In the genomic region with DNA sequence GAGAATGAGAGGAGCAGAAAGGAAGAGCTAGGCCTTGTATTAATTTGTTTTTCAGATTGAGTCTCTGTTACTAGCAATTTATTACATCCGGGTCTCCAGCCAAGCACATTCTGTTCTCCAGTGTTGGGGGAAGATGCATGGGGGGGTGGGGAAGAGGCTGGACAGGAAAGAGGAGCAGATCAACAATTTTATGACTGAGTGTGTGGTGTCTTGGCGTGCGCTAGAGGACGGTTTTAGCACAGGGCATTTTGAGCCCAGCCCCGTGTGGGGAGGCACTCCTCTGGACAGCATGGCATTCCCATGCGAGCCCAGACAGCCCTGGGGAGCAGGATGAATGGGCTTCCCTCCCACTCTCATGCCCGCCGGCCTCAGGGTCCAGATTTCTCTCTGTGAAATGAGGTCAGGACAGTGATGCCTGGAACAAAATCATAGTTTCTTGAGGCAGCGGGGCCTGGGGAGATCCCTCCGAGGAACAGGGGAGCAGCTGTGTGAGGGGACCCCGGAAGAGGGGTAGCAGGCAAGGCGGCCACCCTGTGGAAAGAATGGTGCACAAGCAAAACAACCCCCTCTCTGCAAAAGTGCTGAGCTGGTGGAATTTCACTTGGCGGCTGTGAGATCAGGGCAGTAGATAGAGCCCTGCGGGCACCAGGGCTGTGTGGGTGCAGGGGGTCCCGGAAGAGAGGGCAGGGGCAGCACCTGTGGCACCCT, we compare ENCODE assay signal across 9 cellular contexts. TPM values are rescaled to one million over a fixed set of nuclear protein-coding genes. Genes with fewer than 3 reads are reported as not detected.
DNase-seq lines count a peak whose midpoint lies in the region; ATAC-seq and TF ChIP-seq lines count a peak whose summit lies in the region.
"Had no signal": no experiment of that assay in that cellular context is flagged by ENCODE, and none has a peak within 500 bp of the region (broad histone marks: within the 10 kb centered on the region; RNA-seq: fewer than 3 reads in every experiment).

No MANE protein-coding gene starts in this region.

- H3K4me3 ChIP-seq in esophagus squamous epithelium (peak overlapping the region in 3 of 4 donors; percentile 3 to 44 (median 18)), mucosa of rectum (ENCODE audit: low read length in 2 of 2) (peak overlapping the region in 1 of 2 donors; percentile 41), thoracic aorta (peak overlapping the region; percentile 7)

- POLR2A ChIA-PET in RWPE1 (lab: Yijun Ruan, JAX; ENCODE audit: low non-redundant PET): interaction anchor here (0.6 kb wide), 1 partner anchor 159 kb away, joined by 3 read pairs; no protein-coding TSS in a partner anchor

- DNase-seq in RWPE1 (ENCODE audit: low spot score): peak; percentile 54
- DNase-seq in esophagus squamous epithelium (lab: John Stamatoyannopoulos, UW): no peak
- DNase-seq in thoracic aorta (ENCODE audit: low spot score): no peak
- DNase-seq in effector CD4-positive, alpha-beta T cell: no peak
- no peak for DNase-seq in NCI-H510A (lab: John Stamatoyannopoulos, UW)
- DNase-seq: activated naive CD4-positive, alpha-beta T cell treated with anti-CD3 and anti-CD28 coated beads, Interleukin-2, amount 50 U/mL, for 16 hours had no signal

- H3K27me3 ChIP-seq in esophagus squamous epithelium: no peaks in the 10 kb centered on the region
- H3K27me3 ChIP-seq in mucosa of rectum (ENCODE audit: control insufficient read depth in 2 of 2, insufficient read depth in 2 of 2, low read length in 2 of 2): no peaks in the 10 kb centered on the region
- H3K27me3 ChIP-seq in thoracic aorta (replicated peaks; ENCODE audit: insufficient read depth): no peaks in the 10 kb centered on the region

- TF ChIP-seq CTCF in RWPE1 (conservative IDR thresholded peaks at IDR 0.05; ENCODE audit: low read depth) (no peak), esophagus squamous epithelium (IDR thresholded peaks at IDR 0.05) (no peak), thoracic aorta (IDR thresholded peaks at IDR 0.05) (no peak)

- intact Hi-C loops in esophagus squamous epithelium (cut with DNase I): no loop called here

- H3K36me3 ChIP-seq in esophagus squamous epithelium (no peaks in the 10 kb centered on the region), mucosa of rectum (ENCODE audit: control insufficient read depth in 2 of 2, insufficient read depth in 2 of 2, low read length in 2 of 2) (no peaks in the 10 kb centered on the region), thoracic aorta (no peaks in the 10 kb centered on the region)

- ATAC-seq in thoracic aorta (ENCODE audit: insufficient number of reproducible peaks, low FRiP score, low read depth) (no peak), GM21786 (IDR thresholded peaks at IDR 0.05; ENCODE audit: unreplicated experiment) (no peak), HG02610 (IDR thresholded peaks at IDR 0.05; ENCODE audit: unreplicated experiment) (no peak)

- H3K4me1 ChIP-seq in esophagus squamous epithelium (peaks cover 32 to 97% (median 40%) of the 10 kb centered on the region in 3 donors), mucosa of rectum (ENCODE audit: control insufficient read depth in 2 of 2, insufficient read depth in 2 of 2, low read length in 2 of 2) (peaks cover 48 to 54% of the 10 kb centered on the region in 2 donors), thoracic aorta (ENCODE audit: control insufficient read depth in 1 of 2, low read depth in 2 of 2) (peaks cover 21 to 50% of the 10 kb centered on the region in 2 donors)

- peak overlapping the region; percentile 41 to 51 for H3K9ac ChIP-seq in mucosa of rectum (ENCODE audit: low read depth in 1 of 2, low read length in 2 of 2)

- peak overlapping the region; percentile 91 for H3K27ac ChIP-seq in RWPE1
- H3K27ac ChIP-seq in esophagus squamous epithelium: peak overlapping the region; percentile 67 to 91 (median 88)
- H3K27ac ChIP-seq in mucosa of rectum (ENCODE audit: low read depth in 2 of 2, low read length in 2 of 2): peak overlapping the region; percentile 75 to 88
- peak overlapping the region; percentile 55 to 67 for H3K27ac ChIP-seq in thoracic aorta

- 40 to 47% methylated on average over 11 to 12 of the region's 15 CpGs for WGBS in esophagus squamous epithelium, 2 donors

- CTCF ChIA-PET in RWPE1 (lab: Yijun Ruan, JAX): interaction anchor here (0.6 to 2.0 kb wide), 6 partner anchors 16 to 342 kb away, joined by 3 to 8 read pairs (median 4); partner anchors contain the start of gene SOX13

- H3K9me3 ChIP-seq in esophagus squamous epithelium: no peaks in the 10 kb centered on the region
- H3K9me3 ChIP-seq in mucosa of rectum (ENCODE audit: control insufficient read depth in 2 of 2, low read length in 2 of 2): no peaks in the 10 kb centered on the region
- no peaks in the 10 kb centered on the region for H3K9me3 ChIP-seq in thoracic aorta

- no peak for TF ChIP-seq POLR2A in esophagus squamous epithelium (IDR thresholded peaks at IDR 0.05)

RNA-seq across cellular contexts. Expression of gene SOX13, which starts 16.3 kb away (rescaled TPM):
- total RNA-seq in esophagus squamous epithelium (10 to 100 TPM in 3 of 4 donors, 1 to 10 TPM in 1; 9.0 to 21.2 (median 14.5) TPM), thoracic aorta (10 to 100 TPM; 27.2 to 33.2 TPM)
